In the genomic region with DNA sequence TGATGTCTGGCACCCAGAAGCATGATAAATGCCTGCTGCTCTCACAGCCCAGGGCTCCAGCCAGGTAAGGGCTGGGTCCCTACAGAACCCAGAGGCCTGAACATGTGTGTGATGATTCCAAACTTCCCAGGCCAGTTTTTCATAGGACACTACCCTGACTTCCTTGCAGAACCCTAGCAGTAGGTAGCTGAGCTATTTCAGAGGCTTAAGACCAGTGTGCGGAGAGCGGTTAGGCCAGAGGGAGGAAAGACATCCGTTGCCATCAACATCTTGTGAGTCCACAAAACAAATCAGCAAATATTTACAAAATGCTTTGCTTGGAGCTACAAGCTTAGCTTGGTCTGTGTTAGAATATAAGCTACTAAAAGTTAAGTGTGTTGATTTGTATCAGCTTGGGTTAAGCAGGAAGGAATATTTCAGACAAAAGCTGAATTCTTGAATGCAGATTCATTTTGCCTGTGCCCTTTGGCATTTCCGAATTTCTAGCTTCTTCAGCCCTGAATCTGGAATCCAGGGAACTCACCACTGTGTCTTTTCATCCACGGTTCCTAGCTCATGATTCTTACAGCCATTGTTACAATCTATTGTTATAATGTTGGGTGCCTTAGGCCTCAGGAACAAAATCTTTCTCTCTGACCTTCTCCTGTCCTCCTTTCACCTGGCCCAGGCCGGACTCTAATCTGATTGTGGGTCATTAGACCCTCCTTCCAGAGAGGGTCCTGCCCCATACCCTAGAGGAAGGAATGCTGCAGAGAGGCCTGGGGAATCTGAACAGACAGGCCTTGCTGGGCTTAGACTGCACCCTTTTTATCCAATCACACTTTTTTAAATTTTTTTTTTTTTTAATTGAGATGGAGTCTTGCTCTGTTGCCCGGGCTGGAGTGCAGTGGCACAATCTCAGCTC, we compare ENCODE assay signal across 19 cellular contexts. TPM values are rescaled to one million over a fixed set of nuclear protein-coding genes. Genes with fewer than 3 reads are reported as not detected.
DNase-seq lines count a peak whose midpoint lies in the region; ATAC-seq, FAIRE-seq and TF ChIP-seq lines count a peak whose summit lies in the region.
"Had no signal": no experiment of that assay in that cellular context is flagged by ENCODE, and none has a peak within 500 bp of the region (broad histone marks: within the 10 kb centered on the region; RNA-seq: fewer than 3 reads in every experiment).

No MANE protein-coding gene starts in this region.

- FAIRE-seq in urothelium cell line (lab: Jason Lieb, UNC) = no peak

- H3K9me3 ChIP-seq in Panc1 (ENCODE audit: control insufficient read depth, insufficient read depth, low read depth, low read length) = no peaks in the 10 kb centered on the region
- H3K9me3 ChIP-seq in neuronal stem cell (replicated peaks in 1 of 2; ENCODE audit: control insufficient read depth in 2 of 2, insufficient read depth in 1 of 2, low read depth in 1 of 2, low read length in 2 of 2) = peaks cover 3 to 7% of the 10 kb centered on the region in 2 donors
- H3K9me3 ChIP-seq in left lung = no peaks in the 10 kb centered on the region
- peaks cover under 1% of the 10 kb centered on the region; the same call in 1 of the 2 replicates for H3K9me3 ChIP-seq in MG63
- H3K9me3 ChIP-seq: SJSA1 had no signal

- no peak overlapping the region for H2BK5ac ChIP-seq in neuronal stem cell (ENCODE audit: low read length)

- WGBS in neuronal stem cell (ENCODE audit: extremely low coverage in 2 of 2, insufficient read length in 2 of 2, insufficient replicate concordance in 1 of 2), 2 donors = no CpG with 5 or more reads among the region's 7 CpGs

- H3K4me1 ChIP-seq in Panc1 (ENCODE audit: control insufficient read depth, insufficient read depth, low read length) (peaks cover 37% of the 10 kb centered on the region), neuronal stem cell (ENCODE audit: control insufficient read depth in 2 of 2, insufficient read depth in 1 of 2, low read depth in 1 of 2, low read length in 2 of 2) (peaks cover 0 to under 1% of the 10 kb centered on the region in 2 donors), left lung (peaks cover 8 to 42% of the 10 kb centered on the region in 2 donors)

- intact Hi-C loops in Panc1 (cut with micrococcal nuclease; ENCODE audit: unreplicated experiment) (no loop called here), left lung (cut with DNase I) (no loop called here)

- no peak overlapping the region for H3K9ac ChIP-seq in neuronal stem cell (ENCODE audit: low read depth, low read length, poor library complexity)
- H3K9ac ChIP-seq: KMS-11 had no signal

- in situ Hi-C loops in Panc1 (cut with HindIII; ENCODE audit: low pct_unique_long_range_greater_than_20kb, low sequenced_read_pairs) (no loop called here), GM13977 (cut with MboI; ENCODE audit: low pct_unique_long_range_greater_than_20kb, low sequenced_read_pairs, unreplicated experiment) (no loop called here)

- no peak overlapping the region for H3K4me3 ChIP-seq in Panc1 (ENCODE audit: low read depth in 2 of 2, low read length in 2 of 2)
- H3K4me3 ChIP-seq in epithelial cell of proximal tubule (ENCODE audit: low read depth, low read length) = no peak overlapping the region
- H3K4me3 ChIP-seq in neuronal stem cell (ENCODE audit: low read length in 2 of 2) = peak overlapping the region in 1 of 2 donors; percentile 18
- H3K4me3 ChIP-seq in left lung = no peak overlapping the region
- no peak overlapping the region for H3K4me3 ChIP-seq in MG63
- H3K4me3 ChIP-seq: PC-9, SJSA1 had no signal

- H3K23ac ChIP-seq in neuronal stem cell (ENCODE audit: low read depth, low read length, poor library complexity) = no peak overlapping the region

- H2BK120ac ChIP-seq in neuronal stem cell (ENCODE audit: low read depth, low read length) = no peak overlapping the region

- ATAC-seq in Panc1 (no peak), left lung (no peak)

- peak overlapping the region; percentile 53 for H2AK5ac ChIP-seq in neuronal stem cell (ENCODE audit: low read depth, low read length)

- BruUV-seq in Panc1 (replicated peaks; lab: Mats Ljungman, UMichigan) = no TSS peak

- H2AFZ ChIP-seq in neuronal stem cell (ENCODE audit: low read length) = no peak overlapping the region
- H2AFZ ChIP-seq: PC-9 had no signal

- H3K27me3 ChIP-seq in Panc1 (ENCODE audit: control insufficient read depth, insufficient read depth, low read length) (no peaks in the 10 kb centered on the region), neuronal stem cell (ENCODE audit: control insufficient read depth in 3 of 3, insufficient read depth in 3 of 3, low read depth in 1 of 3, low read length in 3 of 3) (peaks cover 0 to 4% (median 0%) of the 10 kb centered on the region in 3 experiments), left lung (no peaks in the 10 kb centered on the region), MG63 (no peaks in the 10 kb centered on the region)
- H3K27me3 ChIP-seq: SJSA1 had no signal

- no peak overlapping the region for H3K18ac ChIP-seq in neuronal stem cell (ENCODE audit: low read length)

- H2BK15ac ChIP-seq in neuronal stem cell (ENCODE audit: low read length) = no peak overlapping the region

- H2BK12ac ChIP-seq in neuronal stem cell (ENCODE audit: low read length) = no peak overlapping the region

- H3K4me2 ChIP-seq in neuronal stem cell (ENCODE audit: insufficient read depth, low read length, poor library complexity, severe bottlenecking) = no peak overlapping the region
- H3K4me2 ChIP-seq: KMS-11, PC-9 had no signal

- no peaks in the 10 kb centered on the region for H3K36me3 ChIP-seq in Panc1 (ENCODE audit: control insufficient read depth, insufficient read depth, low read length)
- H3K36me3 ChIP-seq in neuronal stem cell (replicated peaks in 1 of 2; ENCODE audit: control insufficient read depth in 2 of 2, insufficient read depth in 2 of 2, low read length in 2 of 2) = no peaks in the 10 kb centered on the region
- no peaks in the 10 kb centered on the region for H3K36me3 ChIP-seq in left lung
- no peaks in the 10 kb centered on the region for H3K36me3 ChIP-seq in MG63
- H3K36me3 ChIP-seq: SJSA1 had no signal

- no peak overlapping the region for H4K91ac ChIP-seq in neuronal stem cell (ENCODE audit: low read depth, low read length, poor library complexity)

- no peak overlapping the region for H4K8ac ChIP-seq in neuronal stem cell (ENCODE audit: low read depth, low read length)

- H3K14ac ChIP-seq in neuronal stem cell (ENCODE audit: low read length) = no peak overlapping the region

- H3K4ac ChIP-seq in neuronal stem cell (ENCODE audit: low read length) = no peak overlapping the region

- H3K27ac ChIP-seq in Panc1 (ENCODE audit: low read length) (peak overlapping the region; percentile 57; the same call in 1 of the 2 replicates), neuronal stem cell (replicated peaks; ENCODE audit: low read length) (no peak overlapping the region), left lung (no peak overlapping the region)
- H3K27ac ChIP-seq: KMS-11, PC-9, SJSA1 had no signal

- H3K79me1 ChIP-seq in neuronal stem cell (ENCODE audit: low read depth, low read length) = no peaks in the 10 kb centered on the region

- DNase-seq in ELF-1 (ENCODE audit: low read depth, low spot score) (peak; percentile 65), Panc1 (ENCODE audit: low read depth, low spot score) (no peak), epithelial cell of proximal tubule (ENCODE audit: low read depth) (no peak), neuronal stem cell (ENCODE audit: low spot score) (no peak), GM13977 (ENCODE audit: low spot score) (no peak), left lung (no peak), urothelium cell line (ENCODE audit: low spot score) (no peak), MG63 (no peak)
- DNase-seq: ACHN, AML-193, COR-L47, NCI-H1092, NCI-H146, NCI-H2081, NCI-H510A treated with DMSO at 0.1 percent for 48 hours, NCI-H82, PC-9 had no signal

- CTCF ChIA-PET in Panc1 (lab: Charles Lee) = interaction anchor here (0.7 kb wide), 1 partner anchor 16 kb away, joined by 3 read pairs; no protein-coding TSS in a partner anchor

- TF ChIP-seq CTCF in Panc1 (IDR thresholded peaks at IDR 0.05) (no peak), epithelial cell of proximal tubule (conservative IDR thresholded peaks at IDR 0.05; ENCODE audit: low read depth, low read length) (peak; percentile 13), GM13977 (IDR thresholded peaks at IDR 0.05; ENCODE audit: extremely low read depth, insufficient read depth, missing control alignments) (no peak), left lung (IDR thresholded peaks at IDR 0.05) (no peak)

- POLR2A ChIA-PET in Panc1 (lab: Charles Lee) = interaction anchor here (1.3 kb wide), 1 partner anchor 12 kb away, joined by 6 read pairs; a partner anchor contains a TSS

RNA-seq across cellular contexts. Expression of a gene that starts 12.4 kb away (rescaled TPM):
- total RNA-seq in Panc1 (2021; ENCODE audit: unreplicated experiment) (7.9 TPM), epithelial cell of proximal tubule (6.7 and 17.0 TPM in 2 replicates), left lung (10 to 100 TPM; 36.2 to 42.4 TPM)
- polyA plus RNA-seq in Panc1 (2012; ENCODE audit: insufficient read length) = 7.8 TPM
- 0.56 TPM for polyA plus RNA-seq in neuronal stem cell (2013, experiment 1 of 2)
- 0.76 TPM for polyA plus RNA-seq in neuronal stem cell (2013, experiment 2 of 2)
- 0.36 and 1.3 TPM in 2 replicates for total RNA-seq in MG63 (2014; rRNA removed; shearing (Covaris generic); ENCODE audit: low replicate concordance)
